Comparison of ENCODE assay signal across 1 cellular context in genomic region chr20:10553326-10553984, GRCh38.
TF ChIP-seq lines count a peak whose summit lies in the region.

No MANE protein-coding gene starts in this region.

TF ChIP-seq in H1, 55 proteins besides CTCF, POLR2A, EP300 and RAD21 (continued from another document):
- TF ChIP-seq NANOG (IDR thresholded peaks at IDR 0.05; ENCODE audit: insufficient read depth, low read depth, low read length, poor library complexity, severe bottlenecking) (no peak), RFX5 (IDR thresholded peaks at IDR 0.05; ENCODE audit: borderline replicate concordance, low read depth, low read length) (no peak), GABPA (IDR thresholded peaks at IDR 0.05; ENCODE audit: borderline replicate concordance, insufficient read depth, low read length) (no peak), CEBPB (IDR thresholded peaks at IDR 0.05; ENCODE audit: low read depth, low read length) (no peak), BRCA1 (IDR thresholded peaks at IDR 0.05; ENCODE audit: low read depth, low read length) (no peak), GTF2F1 (IDR thresholded peaks at IDR 0.05; ENCODE audit: borderline replicate concordance, low read depth, low read length) (no peak), MAX (IDR thresholded peaks at IDR 0.05) (no peak), MAFK (IDR thresholded peaks at IDR 0.05; ENCODE audit: low read depth, low read length) (no peak), HDAC2 (IDR thresholded peaks at IDR 0.05; ENCODE audit: borderline replicate concordance in 1 of 2, low read depth in 2 of 2, low read length in 2 of 2) (no peak)
